17 cellular contexts compared by ENCODE assay signal in the genomic region with DNA sequence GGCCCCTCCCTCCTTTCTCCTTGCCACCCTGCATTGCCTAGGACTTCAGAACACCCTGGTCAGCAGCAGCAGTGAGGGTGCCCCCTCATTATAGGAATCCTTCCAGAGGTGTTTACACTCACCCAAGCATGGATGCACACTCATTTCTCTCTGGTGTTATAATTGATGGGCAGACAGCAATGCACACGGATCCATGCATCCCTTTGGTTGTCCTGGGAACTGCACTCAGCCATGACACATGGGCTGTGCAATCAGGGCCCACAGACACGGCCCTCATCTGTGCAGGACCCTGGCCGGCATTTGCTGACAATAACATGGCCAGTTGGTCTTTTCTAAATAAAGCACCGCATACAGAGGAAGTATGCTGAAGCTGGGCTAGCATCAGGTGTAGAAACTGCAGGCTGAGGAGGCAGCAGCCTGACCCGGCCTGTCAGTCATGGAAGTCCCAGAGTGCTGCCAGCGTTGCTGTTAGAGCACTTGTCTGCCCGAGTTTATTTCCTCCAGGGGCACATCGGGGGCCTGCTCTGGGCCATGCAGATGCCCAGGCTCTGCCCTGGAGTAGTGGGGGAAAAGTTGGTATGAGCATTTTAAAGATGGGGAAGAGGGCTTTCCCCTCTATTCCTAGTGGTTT. TPM values are rescaled to one million over a fixed set of nuclear protein-coding genes. Genes with fewer than 3 reads are reported as not detected.
DNase-seq lines count a peak whose midpoint lies in the region; ATAC-seq and TF ChIP-seq lines count a peak whose summit lies in the region.
"Had no signal": no experiment of that assay in that cellular context is flagged by ENCODE, and none has a peak within 500 bp of the region (broad histone marks: within the 10 kb centered on the region; RNA-seq: fewer than 3 reads in every experiment).

No MANE protein-coding gene starts in this region.

- H2AFZ ChIP-seq in SU-DHL-6 (ENCODE audit: low read depth, low read length, severe bottlenecking): no peak overlapping the region
- H2AFZ ChIP-seq: parathyroid adenoma had no signal

- H3K36me3 ChIP-seq in heart right ventricle (peaks cover 0 to 30% (median 10%) of the 10 kb centered on the region in 9 donors), SU-DHL-6 (ENCODE audit: low read length) (peaks cover 17% of the 10 kb centered on the region)

- H4K20me1 ChIP-seq in SU-DHL-6 (ENCODE audit: low read depth, low read length): no peaks in the 10 kb centered on the region

- peaks cover 23% of the 10 kb centered on the region for H3K4me1 Mint-ChIP-seq in type B pancreatic cell (ENCODE audit: unreplicated experiment)

- 52 to 59% methylated on average over 8 of the region's 8 CpGs for WGBS in heart right ventricle, 2 donors

- H3K4me3 ChIP-seq in heart right ventricle (peak overlapping the region in 5 of 10 donors; percentile 4 to 19 (median 15)), SU-DHL-6 (ENCODE audit: insufficient read depth, low read length, poor library complexity, severe bottlenecking) (no peak overlapping the region)
- H3K4me3 ChIP-seq: SJCRH30, smooth muscle cell had no signal

- H3K27me3 Mint-ChIP-seq in type B pancreatic cell: no peaks in the 10 kb centered on the region
- H3K27me3 Mint-ChIP-seq: activated CD4-positive, alpha-beta T cell treated with anti-CD3 and anti-CD28 coated beads, Interleukin-2, amount 10 ng/mL, durations not matched to agents 24 days and 14 days; activated naive CD8-positive, alpha-beta T cell treated with anti-CD3 and anti-CD28 coated beads, Interleukin-2, amount 50 U/mL, for 24 hours; central memory CD8-positive, alpha-beta T cell had no signal

- H3K4me1 ChIP-seq in heart right ventricle: peaks cover 3 to 42% (median 34%) of the 10 kb centered on the region in 9 donors

- no peak for DNase-seq in heart right ventricle
- no peak for DNase-seq in left ventricle myocardium superior
- DNase-seq in type B pancreatic cell (ENCODE audit: extremely low spot score, unreplicated experiment): no peak
- no peak for DNase-seq in activated gamma-delta T cell treated with Interleukin-2 at 50 U/mL for 16 hours
- DNase-seq in effector CD8-positive, alpha-beta T cell (lab: John Stamatoyannopoulos, UW): no peak
- DNase-seq in activated CD4-positive, alpha-beta T cell treated with anti-CD3 and anti-CD28 coated beads for 4 hours: no peak
- DNase-seq: activated CD4-positive, alpha-beta T cell treated with anti-CD3 and anti-CD28 coated beads, Interleukin-2, amount 10 ng/mL, durations not matched to agents 24 days and 14 days; activated naive CD8-positive, alpha-beta T cell treated with anti-CD3 and anti-CD28 coated beads, Interleukin-2, amount 50 U/mL, for 24 hours; activated T-cell treated with anti-CD3 and anti-CD28 coated beads, Interleukin-2, amount 50 U/mL, for 4 hours; Caco-2; MV-4-11; SJCRH30 had no signal

- no peaks in the 10 kb centered on the region for H3K27me3 ChIP-seq in heart right ventricle
- H3K27me3 ChIP-seq in SU-DHL-6 (ENCODE audit: low read length): no peaks in the 10 kb centered on the region
- H3K27me3 ChIP-seq in layer of hippocampus (ENCODE audit: control insufficient read depth, insufficient read depth, low read length): no peaks in the 10 kb centered on the region
- H3K27me3 ChIP-seq: SJCRH30 had no signal

- no peak overlapping the region for H3K27ac Mint-ChIP-seq in type B pancreatic cell
- H3K27ac Mint-ChIP-seq: activated CD4-positive, alpha-beta T cell treated with anti-CD3 and anti-CD28 coated beads, Interleukin-2, amount 10 ng/mL, durations not matched to agents 24 days and 14 days; activated naive CD8-positive, alpha-beta T cell treated with anti-CD3 and anti-CD28 coated beads, Interleukin-2, amount 50 U/mL, for 24 hours had no signal

- peaks cover 46% of the 10 kb centered on the region for H3F3A ChIP-seq in SU-DHL-6 (ENCODE audit: insufficient read depth)

- TF ChIP-seq CTCF in heart right ventricle (IDR thresholded peaks at IDR 0.05): no peak
- TF ChIP-seq CTCF in SU-DHL-6 (IDR thresholded peaks at IDR 0.05; ENCODE audit: insufficient read depth, low read length, poor library complexity, severe bottlenecking): no peak
- TF ChIP-seq CTCF in type B pancreatic cell (conservative IDR thresholded peaks at IDR 0.05): peak; percentile 47

- H3K9me3 Mint-ChIP-seq in type B pancreatic cell: no peaks in the 10 kb centered on the region
- H3K9me3 Mint-ChIP-seq: activated CD4-positive, alpha-beta T cell treated with anti-CD3 and anti-CD28 coated beads, Interleukin-2, amount 10 ng/mL, durations not matched to agents 24 days and 14 days; activated naive CD8-positive, alpha-beta T cell treated with anti-CD3 and anti-CD28 coated beads, Interleukin-2, amount 50 U/mL, for 24 hours; activated T-cell treated with anti-CD3 and anti-CD28 coated beads, Interleukin-2, amount 50 U/mL, for 4 hours; central memory CD8-positive, alpha-beta T cell had no signal

- peak overlapping the region; percentile 15; the same call in 1 of the 2 replicates for H3K9ac ChIP-seq in SU-DHL-6 (ENCODE audit: low read length)
- H3K9ac ChIP-seq: parathyroid adenoma had no signal

- H3K4me2 ChIP-seq in SU-DHL-6 (ENCODE audit: low read depth, low read length, poor library complexity, severe bottlenecking): peak overlapping the region; percentile 37
- H3K4me2 ChIP-seq: smooth muscle cell had no signal

- H3K9me3 ChIP-seq in heart right ventricle: no peaks in the 10 kb centered on the region
- H3K9me3 ChIP-seq in SU-DHL-6 (ENCODE audit: insufficient read depth, low read length): no peaks in the 10 kb centered on the region
- H3K9me3 ChIP-seq: Caco-2, SJCRH30 had no signal

- no peaks in the 10 kb centered on the region for H3K9me2 ChIP-seq in SU-DHL-6 (replicated peaks; ENCODE audit: insufficient read depth, low read length)

- H3K4me3 Mint-ChIP-seq in type B pancreatic cell: peak overlapping the region; percentile 60
- H3K4me3 Mint-ChIP-seq: activated CD4-positive, alpha-beta T cell treated with anti-CD3 and anti-CD28 coated beads, Interleukin-2, amount 10 ng/mL, durations not matched to agents 24 days and 14 days; activated naive CD8-positive, alpha-beta T cell treated with anti-CD3 and anti-CD28 coated beads, Interleukin-2, amount 50 U/mL, for 24 hours; activated T-cell treated with anti-CD3 and anti-CD28 coated beads, Interleukin-2, amount 50 U/mL, for 4 hours; central memory CD8-positive, alpha-beta T cell had no signal

- intact Hi-C loops in heart right ventricle (cut with DNase I) (no loop called here), left ventricle myocardium superior (cut with micrococcal nuclease) (no loop called here)

- peaks cover 15% of the 10 kb centered on the region; the same call in 1 of the 2 replicates for H3K79me2 ChIP-seq in SU-DHL-6 (ENCODE audit: insufficient read depth, low read length)
- H3K79me2 ChIP-seq: parathyroid adenoma had no signal

- ATAC-seq in heart right ventricle (no peak), left ventricle myocardium superior (no peak)
- ATAC-seq: activated naive CD8-positive, alpha-beta T cell treated with anti-CD3 and anti-CD28 coated beads, Interleukin-2, amount 50 U/mL, for 24 hours; activated T-cell treated with anti-CD3 and anti-CD28 coated beads, Interleukin-2, amount 50 U/mL, for 4 hours had no signal

- peak overlapping the region in 7 of 10 donors; percentile 9 to 65 (median 60) for H3K27ac ChIP-seq in heart right ventricle
- H3K27ac ChIP-seq in SU-DHL-6 (ENCODE audit: low read depth, low read length): peak overlapping the region; percentile 77
- H3K27ac ChIP-seq in layer of hippocampus (ENCODE audit: low read depth, low read length): peak overlapping the region; percentile 23
- H3K27ac ChIP-seq: parathyroid adenoma, SJCRH30 had no signal

- peaks cover 15% of the 10 kb centered on the region for H3K36me3 Mint-ChIP-seq in type B pancreatic cell

RNA-seq across cellular contexts. Expression of gene PTPN18, which starts 4.2 kb away (rescaled TPM):
- total RNA-seq in heart right ventricle (10 to 100 TPM in 7 of 10 donors, 1 to 10 TPM in 3; 7.8 to 24.3 (median 11.2) TPM), left ventricle myocardium superior (12.5 TPM), type B pancreatic cell (ENCODE audit: low replicate concordance) (35.8 and 37.5 TPM in 2 replicates)
- 10 to 100 TPM; 17.3 to 35.0 TPM for polyA plus RNA-seq in heart right ventricle

RNA-seq across cellular contexts. Expression of gene IMP4, which starts 8.9 kb away (rescaled TPM):
- total RNA-seq in heart right ventricle: 10 to 100 TPM; 50.6 to 82.0 (median 61.6) TPM
- 100 to 1,000 TPM in 1 of 2 donors, 10 to 100 TPM in 1; 82.3 to 190 TPM for polyA plus RNA-seq in heart right ventricle
- 59.8 TPM for total RNA-seq in left ventricle myocardium superior
- 53.6 and 67.0 TPM in 2 replicates for total RNA-seq in type B pancreatic cell (ENCODE audit: low replicate concordance)

Comparison
In these comparisons a context has a peak if more than half of its experiments do, and no peak if none do; other contexts are left out.
1. H3K27ac ChIP-seq: peak in every context shown above with its lines; median percentile 77 in SU-DHL-6; 60 in heart right ventricle; 23 in layer of hippocampus.